Comparison of ENCODE assay signal across 8 cellular contexts in the genomic region with DNA sequence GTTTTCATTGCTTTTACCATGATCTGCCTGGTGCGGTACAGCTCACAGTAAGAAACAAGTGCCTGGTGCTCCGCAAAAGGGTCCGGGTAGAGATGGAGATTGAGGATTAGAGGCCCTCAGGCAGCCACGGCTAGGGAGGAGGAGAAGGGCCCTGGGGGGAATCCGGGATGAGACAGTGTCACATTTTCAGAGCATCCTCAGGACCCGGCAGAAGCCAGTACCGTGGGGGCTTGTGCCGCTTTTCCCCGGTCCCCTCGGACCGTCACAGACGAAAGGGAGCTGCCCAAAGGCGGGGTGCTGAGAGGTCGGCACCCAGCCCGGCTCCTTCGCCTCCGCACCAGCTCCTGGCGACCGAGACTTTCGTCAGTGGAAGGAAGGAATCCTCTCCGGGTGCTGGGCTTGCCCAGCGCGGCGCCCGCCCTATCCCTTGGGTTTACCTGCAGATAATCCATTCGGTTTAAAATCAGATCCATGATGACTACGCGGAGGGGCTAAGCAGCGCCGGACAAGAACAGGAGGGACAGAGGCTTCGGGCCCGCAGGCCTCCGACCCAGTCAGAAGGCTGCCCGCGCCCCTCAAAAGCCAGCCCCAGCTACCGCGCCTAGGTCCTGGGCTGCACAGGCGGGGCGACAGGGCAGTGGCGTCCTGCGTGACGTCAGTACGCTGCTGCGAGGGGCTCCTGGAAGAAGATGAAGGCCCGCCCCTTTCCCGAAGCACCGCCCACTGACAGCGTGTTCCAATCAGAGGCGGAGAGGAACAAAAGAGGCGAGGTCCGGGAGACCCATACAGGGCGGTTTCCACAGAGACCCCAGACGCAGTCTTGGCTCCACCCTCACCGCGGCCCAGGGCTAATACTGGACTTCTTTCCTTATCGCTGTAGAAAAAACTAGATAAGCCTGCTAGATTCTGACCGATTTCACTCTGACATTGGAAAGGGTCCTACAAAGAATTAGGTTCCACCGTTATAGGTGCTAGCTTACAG.
A peak's percentile ranks its signal among the peaks of the same experiment; 100 is the strongest.
DNase-seq lines count a peak whose midpoint lies in the region; ATAC-seq and TF ChIP-seq lines count a peak whose summit lies in the region.

A gene with protein sequence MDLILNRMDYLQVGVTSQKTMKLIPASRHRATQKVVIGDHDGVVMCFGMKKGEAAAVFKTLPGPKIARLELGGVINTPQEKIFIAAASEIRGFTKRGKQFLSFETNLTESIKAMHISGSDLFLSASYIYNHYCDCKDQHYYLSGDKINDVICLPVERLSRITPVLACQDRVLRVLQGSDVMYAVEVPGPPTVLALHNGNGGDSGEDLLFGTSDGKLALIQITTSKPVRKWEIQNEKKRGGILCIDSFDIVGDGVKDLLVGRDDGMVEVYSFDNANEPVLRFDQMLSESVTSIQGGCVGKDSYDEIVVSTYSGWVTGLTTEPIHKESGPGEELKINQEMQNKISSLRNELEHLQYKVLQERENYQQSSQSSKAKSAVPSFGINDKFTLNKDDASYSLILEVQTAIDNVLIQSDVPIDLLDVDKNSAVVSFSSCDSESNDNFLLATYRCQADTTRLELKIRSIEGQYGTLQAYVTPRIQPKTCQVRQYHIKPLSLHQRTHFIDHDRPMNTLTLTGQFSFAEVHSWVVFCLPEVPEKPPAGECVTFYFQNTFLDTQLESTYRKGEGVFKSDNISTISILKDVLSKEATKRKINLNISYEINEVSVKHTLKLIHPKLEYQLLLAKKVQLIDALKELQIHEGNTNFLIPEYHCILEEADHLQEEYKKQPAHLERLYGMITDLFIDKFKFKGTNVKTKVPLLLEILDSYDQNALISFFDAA (minus strand): TSS at position 634 of the 982 bp plus-strand sequence. CDS start 161 bp downstream, at position 473.

- H3K4me1 Mint-ChIP-seq in activated naive CD4-positive, alpha-beta T cell treated with anti-CD3 and anti-CD28 coated beads, Interleukin-2, amount 50 U/mL, for 24 hours, result peaks cover 29% of the 10 kb centered on the region

- H3K27ac Mint-ChIP-seq in activated naive CD4-positive, alpha-beta T cell treated with anti-CD3 and anti-CD28 coated beads, Interleukin-2, amount 50 U/mL, for 24 hours, result peak within 1 kb of the TSS; percentile 84

- no peaks in the 10 kb centered on the region for H3K9me3 Mint-ChIP-seq in activated naive CD4-positive, alpha-beta T cell treated with anti-CD3 and anti-CD28 coated beads, Interleukin-2, amount 50 U/mL, for 24 hours

- peaks cover 18% of the 10 kb centered on the region for H3K36me3 Mint-ChIP-seq in activated naive CD4-positive, alpha-beta T cell treated with anti-CD3 and anti-CD28 coated beads, Interleukin-2, amount 50 U/mL, for 24 hours

- H3K4me3 Mint-ChIP-seq in activated naive CD4-positive, alpha-beta T cell treated with anti-CD3 and anti-CD28 coated beads, Interleukin-2, amount 50 U/mL, for 24 hours, result peak within 1 kb of the TSS; percentile 98

- peaks cover 10% of the 10 kb centered on the region for H3K27me3 Mint-ChIP-seq in activated naive CD4-positive, alpha-beta T cell treated with anti-CD3 and anti-CD28 coated beads, Interleukin-2, amount 50 U/mL, for 24 hours

- ATAC-seq in HG02571 (IDR thresholded peaks at IDR 0.05; ENCODE audit: unreplicated experiment) (peak; percentile 100), SK-N-SH treated with all-trans-retinoic acid at 6 μM for 48 hours (peak; percentile 94)

- DNase-seq in GM04504 (ENCODE audit: low read depth) (peak; percentile 89), NCI-H1092 (lab: John Stamatoyannopoulos, UW) (peak; percentile 97), germinal center (ENCODE audit: low spot score) (peak; percentile 94), non-pigmented ciliary epithelial cell (ENCODE audit: low read depth) (peak; percentile 80), superior temporal gyrus (ENCODE audit: extremely low spot score) (peak; percentile 97)

TF ChIP-seq in SK-N-SH treated with all-trans-retinoic acid at 6 μM for 48 hours, 23 proteins besides CTCF, POLR2A, EP300 and RAD21:
- no peak for TF ChIP-seq ZNF8 (CRISPR knock-in tag; IDR thresholded peaks at IDR 0.05)
- TF ChIP-seq, protein P1, sequence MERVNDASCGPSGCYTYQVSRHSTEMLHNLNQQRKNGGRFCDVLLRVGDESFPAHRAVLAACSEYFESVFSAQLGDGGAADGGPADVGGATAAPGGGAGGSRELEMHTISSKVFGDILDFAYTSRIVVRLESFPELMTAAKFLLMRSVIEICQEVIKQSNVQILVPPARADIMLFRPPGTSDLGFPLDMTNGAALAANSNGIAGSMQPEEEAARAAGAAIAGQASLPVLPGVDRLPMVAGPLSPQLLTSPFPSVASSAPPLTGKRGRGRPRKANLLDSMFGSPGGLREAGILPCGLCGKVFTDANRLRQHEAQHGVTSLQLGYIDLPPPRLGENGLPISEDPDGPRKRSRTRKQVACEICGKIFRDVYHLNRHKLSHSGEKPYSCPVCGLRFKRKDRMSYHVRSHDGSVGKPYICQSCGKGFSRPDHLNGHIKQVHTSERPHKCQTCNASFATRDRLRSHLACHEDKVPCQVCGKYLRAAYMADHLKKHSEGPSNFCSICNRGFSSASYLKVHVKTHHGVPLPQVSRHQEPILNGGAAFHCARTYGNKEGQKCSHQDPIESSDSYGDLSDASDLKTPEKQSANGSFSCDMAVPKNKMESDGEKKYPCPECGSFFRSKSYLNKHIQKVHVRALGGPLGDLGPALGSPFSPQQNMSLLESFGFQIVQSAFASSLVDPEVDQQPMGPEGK (CRISPR knock-in tag; IDR thresholded peaks at IDR 0.05; ENCODE audit: borderline replicate concordance), result no peak
- no peak for TF ChIP-seq TOX (CRISPR knock-in tag; IDR thresholded peaks at IDR 0.05; ENCODE audit: borderline replicate concordance)
- TF ChIP-seq SNAI2 (CRISPR knock-in tag; IDR thresholded peaks at IDR 0.05), result no peak
- TF ChIP-seq ARNTL (CRISPR knock-in tag; IDR thresholded peaks at IDR 0.05; ENCODE audit: borderline replicate concordance, low read depth), result no peak
- TF ChIP-seq BACH2 (CRISPR knock-in tag; IDR thresholded peaks at IDR 0.05; ENCODE audit: borderline replicate concordance), result no peak
- no peak for TF ChIP-seq TSHZ2 (CRISPR knock-in tag; IDR thresholded peaks at IDR 0.05)
- TF ChIP-seq CSDC2 (CRISPR knock-in tag; IDR thresholded peaks at IDR 0.05), result no peak
- TF ChIP-seq ESRRG (CRISPR knock-in tag; IDR thresholded peaks at IDR 0.05), result no peak
- TF ChIP-seq OSR1 (CRISPR knock-in tag; IDR thresholded peaks at IDR 0.05), result no peak
- TF ChIP-seq ZNF70 (CRISPR knock-in tag; IDR thresholded peaks at IDR 0.05), result no peak
- TF ChIP-seq ZC3H10 (CRISPR knock-in tag; IDR thresholded peaks at IDR 0.05), result no peak
- TF ChIP-seq ZFP30 (CRISPR knock-in tag; IDR thresholded peaks at IDR 0.05), result no peak
- TF ChIP-seq, protein P2, sequence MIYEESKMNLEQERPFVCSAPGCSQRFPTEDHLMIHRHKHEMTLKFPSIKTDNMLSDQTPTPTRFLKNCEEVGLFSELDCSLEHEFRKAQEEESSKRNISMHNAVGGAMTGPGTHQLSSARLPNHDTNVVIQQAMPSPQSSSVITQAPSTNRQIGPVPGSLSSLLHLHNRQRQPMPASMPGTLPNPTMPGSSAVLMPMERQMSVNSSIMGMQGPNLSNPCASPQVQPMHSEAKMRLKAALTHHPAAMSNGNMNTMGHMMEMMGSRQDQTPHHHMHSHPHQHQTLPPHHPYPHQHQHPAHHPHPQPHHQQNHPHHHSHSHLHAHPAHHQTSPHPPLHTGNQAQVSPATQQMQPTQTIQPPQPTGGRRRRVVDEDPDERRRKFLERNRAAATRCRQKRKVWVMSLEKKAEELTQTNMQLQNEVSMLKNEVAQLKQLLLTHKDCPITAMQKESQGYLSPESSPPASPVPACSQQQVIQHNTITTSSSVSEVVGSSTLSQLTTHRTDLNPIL (CRISPR knock-in tag; IDR thresholded peaks at IDR 0.05; ENCODE audit: low read depth), result no peak

Comparison
In these comparisons a context has a peak if more than half of its experiments do, and no peak if none do; other contexts are left out.
1. Peak in every context shown above with its lines: DNase-seq and ATAC-seq.